2 cellular contexts compared by ENCODE assay signal in the genomic region with DNA sequence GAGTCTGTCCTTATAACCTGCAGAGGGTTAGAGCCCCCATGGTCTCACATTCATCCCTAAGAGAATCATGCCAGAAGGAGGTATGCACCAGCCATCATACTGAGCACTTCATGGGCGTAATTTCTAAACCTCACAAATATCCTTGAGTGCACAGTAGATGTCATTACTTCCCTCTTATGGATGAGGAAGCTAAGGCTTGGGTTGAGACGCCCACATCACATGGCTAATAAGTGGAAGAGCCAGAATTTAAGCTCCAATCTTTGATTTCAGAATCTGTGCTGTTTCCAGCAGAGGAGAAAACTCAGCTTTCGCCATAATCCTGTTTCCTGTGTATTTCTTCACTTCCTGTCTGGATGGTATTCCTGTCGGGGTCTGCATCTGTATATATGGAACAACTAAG.
TF ChIP-seq lines count a peak whose summit lies in the region.

No MANE protein-coding gene starts in this region.

TF ChIP-seq in SK-N-SH, 30 proteins besides CTCF, POLR2A, EP300 and RAD21 (continued from another document):
- TF ChIP-seq, protein P1, sequence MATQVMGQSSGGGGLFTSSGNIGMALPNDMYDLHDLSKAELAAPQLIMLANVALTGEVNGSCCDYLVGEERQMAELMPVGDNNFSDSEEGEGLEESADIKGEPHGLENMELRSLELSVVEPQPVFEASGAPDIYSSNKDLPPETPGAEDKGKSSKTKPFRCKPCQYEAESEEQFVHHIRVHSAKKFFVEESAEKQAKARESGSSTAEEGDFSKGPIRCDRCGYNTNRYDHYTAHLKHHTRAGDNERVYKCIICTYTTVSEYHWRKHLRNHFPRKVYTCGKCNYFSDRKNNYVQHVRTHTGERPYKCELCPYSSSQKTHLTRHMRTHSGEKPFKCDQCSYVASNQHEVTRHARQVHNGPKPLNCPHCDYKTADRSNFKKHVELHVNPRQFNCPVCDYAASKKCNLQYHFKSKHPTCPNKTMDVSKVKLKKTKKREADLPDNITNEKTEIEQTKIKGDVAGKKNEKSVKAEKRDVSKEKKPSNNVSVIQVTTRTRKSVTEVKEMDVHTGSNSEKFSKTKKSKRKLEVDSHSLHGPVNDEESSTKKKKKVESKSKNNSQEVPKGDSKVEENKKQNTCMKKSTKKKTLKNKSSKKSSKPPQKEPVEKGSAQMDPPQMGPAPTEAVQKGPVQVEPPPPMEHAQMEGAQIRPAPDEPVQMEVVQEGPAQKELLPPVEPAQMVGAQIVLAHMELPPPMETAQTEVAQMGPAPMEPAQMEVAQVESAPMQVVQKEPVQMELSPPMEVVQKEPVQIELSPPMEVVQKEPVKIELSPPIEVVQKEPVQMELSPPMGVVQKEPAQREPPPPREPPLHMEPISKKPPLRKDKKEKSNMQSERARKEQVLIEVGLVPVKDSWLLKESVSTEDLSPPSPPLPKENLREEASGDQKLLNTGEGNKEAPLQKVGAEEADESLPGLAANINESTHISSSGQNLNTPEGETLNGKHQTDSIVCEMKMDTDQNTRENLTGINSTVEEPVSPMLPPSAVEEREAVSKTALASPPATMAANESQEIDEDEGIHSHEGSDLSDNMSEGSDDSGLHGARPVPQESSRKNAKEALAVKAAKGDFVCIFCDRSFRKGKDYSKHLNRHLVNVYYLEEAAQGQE (IDR thresholded peaks at IDR 0.05; ENCODE audit: low read depth, low read length): no peak
- no peak for TF ChIP-seq FOXM1 (IDR thresholded peaks at IDR 0.05; ENCODE audit: low read depth)
- TF ChIP-seq NRF1 (IDR thresholded peaks at IDR 0.05; ENCODE audit: low read depth, low read length): no peak
- no peak for TF ChIP-seq SMC3 (IDR thresholded peaks at IDR 0.05; ENCODE audit: low read depth, low read length)
- TF ChIP-seq, protein P2, sequence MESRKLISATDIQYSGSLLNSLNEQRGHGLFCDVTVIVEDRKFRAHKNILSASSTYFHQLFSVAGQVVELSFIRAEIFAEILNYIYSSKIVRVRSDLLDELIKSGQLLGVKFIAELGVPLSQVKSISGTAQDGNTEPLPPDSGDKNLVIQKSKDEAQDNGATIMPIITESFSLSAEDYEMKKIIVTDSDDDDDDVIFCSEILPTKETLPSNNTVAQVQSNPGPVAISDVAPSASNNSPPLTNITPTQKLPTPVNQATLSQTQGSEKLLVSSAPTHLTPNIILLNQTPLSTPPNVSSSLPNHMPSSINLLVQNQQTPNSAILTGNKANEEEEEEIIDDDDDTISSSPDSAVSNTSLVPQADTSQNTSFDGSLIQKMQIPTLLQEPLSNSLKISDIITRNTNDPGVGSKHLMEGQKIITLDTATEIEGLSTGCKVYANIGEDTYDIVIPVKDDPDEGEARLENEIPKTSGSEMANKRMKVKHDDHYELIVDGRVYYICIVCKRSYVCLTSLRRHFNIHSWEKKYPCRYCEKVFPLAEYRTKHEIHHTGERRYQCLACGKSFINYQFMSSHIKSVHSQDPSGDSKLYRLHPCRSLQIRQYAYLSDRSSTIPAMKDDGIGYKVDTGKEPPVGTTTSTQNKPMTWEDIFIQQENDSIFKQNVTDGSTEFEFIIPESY (IDR thresholded peaks at IDR 0.05; ENCODE audit: borderline replicate concordance, low read depth): no peak
- no peak for TF ChIP-seq MXI1 (IDR thresholded peaks at IDR 0.05; ENCODE audit: low read depth, low read length)
- TF ChIP-seq RFX5 (IDR thresholded peaks at IDR 0.05; ENCODE audit: low read length): no peak
TF ChIP-seq in SK-N-SH: peak in this region for 0.

TF ChIP-seq in SK-N-SH treated with all-trans-retinoic acid at 6 μM for 48 hours, 23 proteins besides CTCF, POLR2A, EP300 and RAD21 (continued from another document):
- TF ChIP-seq, protein P3, sequence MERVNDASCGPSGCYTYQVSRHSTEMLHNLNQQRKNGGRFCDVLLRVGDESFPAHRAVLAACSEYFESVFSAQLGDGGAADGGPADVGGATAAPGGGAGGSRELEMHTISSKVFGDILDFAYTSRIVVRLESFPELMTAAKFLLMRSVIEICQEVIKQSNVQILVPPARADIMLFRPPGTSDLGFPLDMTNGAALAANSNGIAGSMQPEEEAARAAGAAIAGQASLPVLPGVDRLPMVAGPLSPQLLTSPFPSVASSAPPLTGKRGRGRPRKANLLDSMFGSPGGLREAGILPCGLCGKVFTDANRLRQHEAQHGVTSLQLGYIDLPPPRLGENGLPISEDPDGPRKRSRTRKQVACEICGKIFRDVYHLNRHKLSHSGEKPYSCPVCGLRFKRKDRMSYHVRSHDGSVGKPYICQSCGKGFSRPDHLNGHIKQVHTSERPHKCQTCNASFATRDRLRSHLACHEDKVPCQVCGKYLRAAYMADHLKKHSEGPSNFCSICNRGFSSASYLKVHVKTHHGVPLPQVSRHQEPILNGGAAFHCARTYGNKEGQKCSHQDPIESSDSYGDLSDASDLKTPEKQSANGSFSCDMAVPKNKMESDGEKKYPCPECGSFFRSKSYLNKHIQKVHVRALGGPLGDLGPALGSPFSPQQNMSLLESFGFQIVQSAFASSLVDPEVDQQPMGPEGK (CRISPR knock-in tag; IDR thresholded peaks at IDR 0.05; ENCODE audit: borderline replicate concordance): no peak
- TF ChIP-seq, protein P4, sequence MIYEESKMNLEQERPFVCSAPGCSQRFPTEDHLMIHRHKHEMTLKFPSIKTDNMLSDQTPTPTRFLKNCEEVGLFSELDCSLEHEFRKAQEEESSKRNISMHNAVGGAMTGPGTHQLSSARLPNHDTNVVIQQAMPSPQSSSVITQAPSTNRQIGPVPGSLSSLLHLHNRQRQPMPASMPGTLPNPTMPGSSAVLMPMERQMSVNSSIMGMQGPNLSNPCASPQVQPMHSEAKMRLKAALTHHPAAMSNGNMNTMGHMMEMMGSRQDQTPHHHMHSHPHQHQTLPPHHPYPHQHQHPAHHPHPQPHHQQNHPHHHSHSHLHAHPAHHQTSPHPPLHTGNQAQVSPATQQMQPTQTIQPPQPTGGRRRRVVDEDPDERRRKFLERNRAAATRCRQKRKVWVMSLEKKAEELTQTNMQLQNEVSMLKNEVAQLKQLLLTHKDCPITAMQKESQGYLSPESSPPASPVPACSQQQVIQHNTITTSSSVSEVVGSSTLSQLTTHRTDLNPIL (CRISPR knock-in tag; IDR thresholded peaks at IDR 0.05; ENCODE audit: low read depth): no peak
- TF ChIP-seq ZNF8 (CRISPR knock-in tag; IDR thresholded peaks at IDR 0.05): no peak
- TF ChIP-seq CSDC2 (CRISPR knock-in tag; IDR thresholded peaks at IDR 0.05): no peak
- no peak for TF ChIP-seq PPARA (CRISPR knock-in tag; IDR thresholded peaks at IDR 0.05; ENCODE audit: borderline replicate concordance)
- TF ChIP-seq OSR1 (CRISPR knock-in tag; IDR thresholded peaks at IDR 0.05): no peak
- TF ChIP-seq ZC3H10 (CRISPR knock-in tag; IDR thresholded peaks at IDR 0.05): no peak
- TF ChIP-seq, protein P5, sequence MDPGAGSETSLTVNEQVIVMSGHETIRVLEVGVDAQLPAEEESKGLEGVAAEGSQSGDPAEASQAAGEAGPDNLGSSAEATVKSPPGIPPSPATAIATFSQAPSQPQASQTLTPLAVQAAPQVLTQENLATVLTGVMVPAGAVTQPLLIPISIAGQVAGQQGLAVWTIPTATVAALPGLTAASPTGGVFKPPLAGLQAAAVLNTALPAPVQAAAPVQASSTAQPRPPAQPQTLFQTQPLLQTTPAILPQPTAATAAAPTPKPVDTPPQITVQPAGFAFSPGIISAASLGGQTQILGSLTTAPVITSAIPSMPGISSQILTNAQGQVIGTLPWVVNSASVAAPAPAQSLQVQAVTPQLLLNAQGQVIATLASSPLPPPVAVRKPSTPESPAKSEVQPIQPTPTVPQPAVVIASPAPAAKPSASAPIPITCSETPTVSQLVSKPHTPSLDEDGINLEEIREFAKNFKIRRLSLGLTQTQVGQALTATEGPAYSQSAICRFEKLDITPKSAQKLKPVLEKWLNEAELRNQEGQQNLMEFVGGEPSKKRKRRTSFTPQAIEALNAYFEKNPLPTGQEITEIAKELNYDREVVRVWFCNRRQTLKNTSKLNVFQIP (CRISPR knock-in tag; IDR thresholded peaks at IDR 0.05; ENCODE audit: borderline replicate concordance, low read depth): no peak
- TF ChIP-seq BACH2 (CRISPR knock-in tag; IDR thresholded peaks at IDR 0.05; ENCODE audit: borderline replicate concordance): no peak
- TF ChIP-seq, protein P6, sequence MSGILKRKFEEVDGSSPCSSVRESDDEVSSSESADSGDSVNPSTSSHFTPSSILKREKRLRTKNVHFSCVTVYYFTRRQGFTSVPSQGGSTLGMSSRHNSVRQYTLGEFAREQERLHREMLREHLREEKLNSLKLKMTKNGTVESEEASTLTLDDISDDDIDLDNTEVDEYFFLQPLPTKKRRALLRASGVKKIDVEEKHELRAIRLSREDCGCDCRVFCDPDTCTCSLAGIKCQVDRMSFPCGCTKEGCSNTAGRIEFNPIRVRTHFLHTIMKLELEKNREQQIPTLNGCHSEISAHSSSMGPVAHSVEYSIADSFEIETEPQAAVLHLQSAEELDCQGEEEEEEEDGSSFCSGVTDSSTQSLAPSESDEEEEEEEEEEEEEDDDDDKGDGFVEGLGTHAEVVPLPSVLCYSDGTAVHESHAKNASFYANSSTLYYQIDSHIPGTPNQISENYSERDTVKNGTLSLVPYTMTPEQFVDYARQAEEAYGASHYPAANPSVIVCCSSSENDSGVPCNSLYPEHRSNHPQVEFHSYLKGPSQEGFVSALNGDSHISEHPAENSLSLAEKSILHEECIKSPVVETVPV (CRISPR knock-in tag; IDR thresholded peaks at IDR 0.05): no peak
- no peak for TF ChIP-seq SNAI2 (CRISPR knock-in tag; IDR thresholded peaks at IDR 0.05)
- TF ChIP-seq ZNF565 (CRISPR knock-in tag; conservative IDR thresholded peaks at IDR 0.05; ENCODE audit: low read depth): no peak
- TF ChIP-seq ZFP3 (CRISPR knock-in tag; IDR thresholded peaks at IDR 0.05): no peak
- TF ChIP-seq ARNTL (CRISPR knock-in tag; IDR thresholded peaks at IDR 0.05; ENCODE audit: borderline replicate concordance, low read depth): no peak
